ENCODE assay signal across 17 cellular contexts in genomic region chr10:77186936-77187335, GRCh38.
DNase-seq lines count a peak whose midpoint lies in the region; FAIRE-seq and TF ChIP-seq lines count a peak whose summit lies in the region.
"Had no signal": no experiment of that assay in that cellular context is flagged by ENCODE, and none has a peak within 500 bp of the region (broad histone marks: within the 10 kb centered on the region; RNA-seq: fewer than 3 reads in every experiment).

No MANE protein-coding gene starts in this region.

- H2AK5ac ChIP-seq in mesenchymal stem cell (ENCODE audit: low read length, severe bottlenecking): no peak overlapping the region

- H3K4me1 Mint-ChIP-seq in MCF 10A (ENCODE audit: insufficient read depth, unreplicated experiment) (no peaks in the 10 kb centered on the region), astrocyte (ENCODE audit: low read depth, unreplicated experiment) (peaks cover 56% of the 10 kb centered on the region)

- peak overlapping the region in 1 of 2 experiments; percentile 52 for H3K18ac ChIP-seq in mesenchymal stem cell (ENCODE audit: low read depth in 1 of 2, low read length in 2 of 2)

- DNase-seq in breast epithelium (ENCODE audit: low spot score in 2 of 2) (no peak), MCF 10A (ENCODE audit: unreplicated experiment) (no peak), astrocyte (ENCODE audit: low read depth) (peak; percentile 62), mesenchymal stem cell (peak; percentile 46), DMS79 (lab: John Stamatoyannopoulos, UW) (no peak), HK-2 (ENCODE audit: unreplicated experiment) (no peak), NCI-H2107 (lab: John Stamatoyannopoulos, UW) (no peak)
- no peak for DNase-seq in activated naive CD4-positive, alpha-beta T cell treated with Interleukin-2 at 50 U/mL for 16 hours
- DNase-seq: NCI-H1092 treated with DMSO at 0.1 percent for 48 hours, NCI-H1694, NCI-H446, NCI-H748 treated with DMSO at 0.1 percent for 48 hours had no signal

- TF ChIP-seq CTCF in breast epithelium (IDR thresholded peaks at IDR 0.05): no peak
- TF ChIP-seq CTCF in MCF 10A (IDR thresholded peaks at IDR 0.05; ENCODE audit: unreplicated experiment): no peak
- no peak for TF ChIP-seq CTCF in astrocyte (IDR thresholded peaks at IDR 0.05; ENCODE audit: insufficient read depth, low read depth, low read length)

- CTCF ChIA-PET in MCF 10A (lab: Yijun Ruan, JAX): interaction anchor here (1.2 to 1.7 kb wide), 2 partner anchors 13 to 21 kb away, joined by 4 to 8 read pairs; no protein-coding TSS in a partner anchor

- H2BK15ac ChIP-seq in mesenchymal stem cell (ENCODE audit: low read depth, poor library complexity, severe bottlenecking): no peak overlapping the region

- no peak overlapping the region for H3K4ac ChIP-seq in mesenchymal stem cell (ENCODE audit: low read depth in 1 of 2, low read length in 2 of 2)

- H3K9me3 ChIP-seq in breast epithelium: no peaks in the 10 kb centered on the region
- no peaks in the 10 kb centered on the region for H3K9me3 ChIP-seq in astrocyte (ENCODE audit: insufficient read depth, low read depth, low read length)
- H3K9me3 ChIP-seq in mesenchymal stem cell (ENCODE audit: control insufficient read depth, low read length): no peaks in the 10 kb centered on the region

- POLR2A ChIA-PET in MCF 10A (lab: Yijun Ruan, JAX): no interaction called here

- no peaks in the 10 kb centered on the region for H3K79me1 ChIP-seq in mesenchymal stem cell (replicated peaks; ENCODE audit: low read length, poor library complexity, severe bottlenecking)

- H4K8ac ChIP-seq in mesenchymal stem cell (ENCODE audit: low read length): peak overlapping the region; percentile 55

- no peaks in the 10 kb centered on the region for H3K79me2 ChIP-seq in astrocyte (ENCODE audit: insufficient read depth, low read length)

- H2AFZ ChIP-seq in astrocyte (ENCODE audit: low read depth, low read length) (no peak overlapping the region), mesenchymal stem cell (ENCODE audit: low read depth, low read length) (no peak overlapping the region)

- H3K36me3 ChIP-seq in breast epithelium (no peaks in the 10 kb centered on the region), astrocyte (ENCODE audit: insufficient read depth, low read length) (no peaks in the 10 kb centered on the region), mesenchymal stem cell (ENCODE audit: control insufficient read depth in 1 of 2, insufficient read depth in 2 of 2, low read depth in 1 of 2, low read length in 2 of 2) (no peaks in the 10 kb centered on the region)

- H3K4me3 Mint-ChIP-seq in MCF 10A (ENCODE audit: unreplicated experiment) (no peak overlapping the region), astrocyte (ENCODE audit: unreplicated experiment) (no peak overlapping the region)

- peak overlapping the region; percentile 62 for H2BK120ac ChIP-seq in mesenchymal stem cell (ENCODE audit: low read depth, low read length)

- H3K9ac ChIP-seq in astrocyte (ENCODE audit: low read length): no peak overlapping the region
- no peak overlapping the region for H3K9ac ChIP-seq in mesenchymal stem cell (ENCODE audit: low read length)

- no peaks in the 10 kb centered on the region for H4K20me1 ChIP-seq in astrocyte (ENCODE audit: insufficient read depth, low read length)

- H3K27me3 ChIP-seq in breast epithelium (no peaks in the 10 kb centered on the region), astrocyte (ENCODE audit: insufficient read depth, low read length) (no peaks in the 10 kb centered on the region), mesenchymal stem cell (ENCODE audit: control insufficient read depth in 1 of 2, insufficient read depth in 1 of 2, low read length in 2 of 2) (no peaks in the 10 kb centered on the region)

- H3K36me3 Mint-ChIP-seq in MCF 10A (ENCODE audit: insufficient read depth, unreplicated experiment) (no peaks in the 10 kb centered on the region), astrocyte (ENCODE audit: low read depth, unreplicated experiment) (peaks cover 5% of the 10 kb centered on the region)

- FAIRE-seq in astrocyte (lab: Jason Lieb, UNC): peak; percentile 9
- FAIRE-seq: GM12891, HTR-8/SVneo, K562 had no signal

- peak overlapping the region; percentile 40 to 67 for H3K27ac ChIP-seq in breast epithelium
- H3K27ac ChIP-seq in astrocyte (ENCODE audit: low read depth, low read length): no peak overlapping the region
- H3K27ac ChIP-seq in mesenchymal stem cell (ENCODE audit: low read length, poor library complexity, severe bottlenecking): no peak overlapping the region
- H3K27ac ChIP-seq: 22Rv1, C4-2B had no signal

- TF ChIP-seq POLR2A in breast epithelium (IDR thresholded peaks at IDR 0.05): no peak

- H3K27ac Mint-ChIP-seq in MCF 10A (ENCODE audit: low read depth, unreplicated experiment): no peak overlapping the region
- no peak overlapping the region for H3K27ac Mint-ChIP-seq in astrocyte (ENCODE audit: unreplicated experiment)

- BruUV-seq in MCF 10A (replicated peaks; lab: Mats Ljungman, UMichigan): no TSS peak

- H3K27me3 Mint-ChIP-seq in MCF 10A (ENCODE audit: insufficient read depth, unreplicated experiment): no peaks in the 10 kb centered on the region
- no peaks in the 10 kb centered on the region for H3K27me3 Mint-ChIP-seq in astrocyte (ENCODE audit: low read depth, unreplicated experiment)

- H4K91ac ChIP-seq in mesenchymal stem cell (ENCODE audit: low read length): peak overlapping the region; percentile 78

- intact Hi-C loops in breast epithelium (cut with DNase I; ENCODE audit: low total_unique reads): no loop called here
- intact Hi-C loops in MCF 10A (cut with micrococcal nuclease): no loop called here

- 49% methylated on average over 3 of the region's 3 CpGs for WGBS in mesenchymal stem cell

- H2BK5ac ChIP-seq in mesenchymal stem cell (ENCODE audit: low read depth, low read length, poor library complexity, severe bottlenecking): no peak overlapping the region

- H3K4me1 ChIP-seq in breast epithelium: no peaks in the 10 kb centered on the region
- H3K4me1 ChIP-seq in astrocyte (ENCODE audit: insufficient read depth, low read length): peaks cover 14% of the 10 kb centered on the region
- no peaks in the 10 kb centered on the region for H3K4me1 ChIP-seq in mesenchymal stem cell (ENCODE audit: control insufficient read depth, insufficient read depth, low read depth, low read length)

- H3K9me3 Mint-ChIP-seq in MCF 10A (ENCODE audit: unreplicated experiment): no peaks in the 10 kb centered on the region
- H3K9me3 Mint-ChIP-seq in astrocyte (ENCODE audit: unreplicated experiment): no peaks in the 10 kb centered on the region

- no peak overlapping the region for H2BK12ac ChIP-seq in mesenchymal stem cell (ENCODE audit: low read length in 2 of 2)

- H3K4me3 ChIP-seq in breast epithelium (no peak overlapping the region), astrocyte (ENCODE audit: insufficient read depth, low read depth, low read length) (no peak overlapping the region), mesenchymal stem cell (ENCODE audit: insufficient read depth in 1 of 2, low read depth in 1 of 2, low read length in 2 of 2) (no peak overlapping the region)
- H3K4me3 ChIP-seq: K562 had no signal

- H3K4me2 ChIP-seq in astrocyte (ENCODE audit: low read length) (peak overlapping the region; percentile 0), mesenchymal stem cell (ENCODE audit: low read length, poor library complexity, severe bottlenecking) (no peak overlapping the region)

- no peak overlapping the region for H3K23ac ChIP-seq in mesenchymal stem cell (ENCODE audit: low read length in 2 of 2)

- H3K14ac ChIP-seq in mesenchymal stem cell (ENCODE audit: low read length in 2 of 2): no peak overlapping the region

Comparison
In these comparisons a context has a peak if more than half of its experiments do, and no peak if none do; other contexts are left out.
1. DNase-seq: peak in astrocyte (single experiment) and mesenchymal stem cell (single experiment); none in breast epithelium (0 of 2), MCF 10A (single experiment), activated naive CD4-positive, alpha-beta T cell treated with Interleukin-2 at 50 U/mL for 16 hours (single experiment), DMS79 (single experiment), HK-2 (single experiment) and NCI-H2107 (single experiment).
2. H3K27ac ChIP-seq: peak in breast epithelium (2 of 2); none in astrocyte (single experiment) and mesenchymal stem cell (single experiment).